In genomic region chr1:89896105-89896942, GRCh38 we compare ENCODE assay signal across 1 cellular context.
TF ChIP-seq lines count a peak whose summit lies in the region.

No MANE protein-coding gene starts in this region.

TF ChIP-seq in K562, 482 proteins besides CTCF, POLR2A, EP300 and RAD21 (continued from another document and continues in another):
- TF ChIP-seq NR2C2 (CRISPR knock-in tag; IDR thresholded peaks at IDR 0.05) (0 out of 2 replicates have a peak, but pooled peaks have one; percentile 32), NR2C2 (tag; IDR thresholded peaks at IDR 0.05) (peak; percentile 83), PREB (CRISPR knock-in tag; IDR thresholded peaks at IDR 0.05) (no peak), ZNF584 (CRISPR knock-in tag; IDR thresholded peaks at IDR 0.05; ENCODE audit: low read depth) (no peak), ZEB2 (IDR thresholded peaks at IDR 0.05) (peak; percentile 93), GABPB2 (CRISPR knock-in tag; conservative IDR thresholded peaks at IDR 0.05) (no peak), ZNF695 (CRISPR knock-in tag; IDR thresholded peaks at IDR 0.05) (no peak), CC2D1A (IDR thresholded peaks at IDR 0.05) (peak; percentile 90), ZNF175 (CRISPR knock-in tag; IDR thresholded peaks at IDR 0.05; ENCODE audit: low read depth) (peak; percentile 88), SMC3 (conservative IDR thresholded peaks at IDR 0.05; ENCODE audit: insufficient read depth, low read depth, low read length) (no peak), PHF8 (IDR thresholded peaks at IDR 0.05; ENCODE audit: borderline replicate concordance, low read length) (peak; percentile 20; the same call in 1 of the 2 replicates), FOXK2 (conservative IDR thresholded peaks at IDR 0.05 in 1 of 2, IDR thresholded peaks at IDR 0.05 in 1 of 2; ENCODE audit: low read depth in 2 of 2) (peak; percentile 30 to 73; a peak in 3 of 4 replicates), HNRNPK (IDR thresholded peaks at IDR 0.05; ENCODE audit: low read depth, low read length, poor library complexity, severe bottlenecking) (no peak), ZNF668 (CRISPR knock-in tag; IDR thresholded peaks at IDR 0.05) (no peak), NCOA1 (IDR thresholded peaks at IDR 0.05; ENCODE audit: low read depth) (peak; percentile 88; the same call in 1 of the 2 replicates), ZFX (CRISPR knock-in tag; IDR thresholded peaks at IDR 0.05) (peak; percentile 27; the same call in 1 of the 2 replicates), TSHZ1 (CRISPR knock-in tag; IDR thresholded peaks at IDR 0.05) (no peak), ZNF785 (CRISPR knock-in tag; IDR thresholded peaks at IDR 0.05) (no peak), MCM7 (IDR thresholded peaks at IDR 0.05) (no peak), ATF2 (CRISPR knock-in tag; IDR thresholded peaks at IDR 0.05) (no peak), CHD2 (IDR thresholded peaks at IDR 0.05; ENCODE audit: low read depth, low read length) (no peak), KDM1A (IDR thresholded peaks at IDR 0.05) (peak; percentile 85 to 89)
- TF ChIP-seq, protein P1, sequence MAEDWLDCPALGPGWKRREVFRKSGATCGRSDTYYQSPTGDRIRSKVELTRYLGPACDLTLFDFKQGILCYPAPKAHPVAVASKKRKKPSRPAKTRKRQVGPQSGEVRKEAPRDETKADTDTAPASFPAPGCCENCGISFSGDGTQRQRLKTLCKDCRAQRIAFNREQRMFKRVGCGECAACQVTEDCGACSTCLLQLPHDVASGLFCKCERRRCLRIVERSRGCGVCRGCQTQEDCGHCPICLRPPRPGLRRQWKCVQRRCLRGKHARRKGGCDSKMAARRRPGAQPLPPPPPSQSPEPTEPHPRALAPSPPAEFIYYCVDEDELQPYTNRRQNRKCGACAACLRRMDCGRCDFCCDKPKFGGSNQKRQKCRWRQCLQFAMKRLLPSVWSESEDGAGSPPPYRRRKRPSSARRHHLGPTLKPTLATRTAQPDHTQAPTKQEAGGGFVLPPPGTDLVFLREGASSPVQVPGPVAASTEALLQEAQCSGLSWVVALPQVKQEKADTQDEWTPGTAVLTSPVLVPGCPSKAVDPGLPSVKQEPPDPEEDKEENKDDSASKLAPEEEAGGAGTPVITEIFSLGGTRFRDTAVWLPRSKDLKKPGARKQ (CRISPR knock-in tag; IDR thresholded peaks at IDR 0.05), result no peak
- TF ChIP-seq, protein P2, sequence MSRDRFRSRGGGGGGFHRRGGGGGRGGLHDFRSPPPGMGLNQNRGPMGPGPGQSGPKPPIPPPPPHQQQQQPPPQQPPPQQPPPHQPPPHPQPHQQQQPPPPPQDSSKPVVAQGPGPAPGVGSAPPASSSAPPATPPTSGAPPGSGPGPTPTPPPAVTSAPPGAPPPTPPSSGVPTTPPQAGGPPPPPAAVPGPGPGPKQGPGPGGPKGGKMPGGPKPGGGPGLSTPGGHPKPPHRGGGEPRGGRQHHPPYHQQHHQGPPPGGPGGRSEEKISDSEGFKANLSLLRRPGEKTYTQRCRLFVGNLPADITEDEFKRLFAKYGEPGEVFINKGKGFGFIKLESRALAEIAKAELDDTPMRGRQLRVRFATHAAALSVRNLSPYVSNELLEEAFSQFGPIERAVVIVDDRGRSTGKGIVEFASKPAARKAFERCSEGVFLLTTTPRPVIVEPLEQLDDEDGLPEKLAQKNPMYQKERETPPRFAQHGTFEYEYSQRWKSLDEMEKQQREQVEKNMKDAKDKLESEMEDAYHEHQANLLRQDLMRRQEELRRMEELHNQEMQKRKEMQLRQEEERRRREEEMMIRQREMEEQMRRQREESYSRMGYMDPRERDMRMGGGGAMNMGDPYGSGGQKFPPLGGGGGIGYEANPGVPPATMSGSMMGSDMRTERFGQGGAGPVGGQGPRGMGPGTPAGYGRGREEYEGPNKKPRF (IDR thresholded peaks at IDR 0.05; ENCODE audit: low read depth, low read length), result no peak
- TF ChIP-seq, protein P3, sequence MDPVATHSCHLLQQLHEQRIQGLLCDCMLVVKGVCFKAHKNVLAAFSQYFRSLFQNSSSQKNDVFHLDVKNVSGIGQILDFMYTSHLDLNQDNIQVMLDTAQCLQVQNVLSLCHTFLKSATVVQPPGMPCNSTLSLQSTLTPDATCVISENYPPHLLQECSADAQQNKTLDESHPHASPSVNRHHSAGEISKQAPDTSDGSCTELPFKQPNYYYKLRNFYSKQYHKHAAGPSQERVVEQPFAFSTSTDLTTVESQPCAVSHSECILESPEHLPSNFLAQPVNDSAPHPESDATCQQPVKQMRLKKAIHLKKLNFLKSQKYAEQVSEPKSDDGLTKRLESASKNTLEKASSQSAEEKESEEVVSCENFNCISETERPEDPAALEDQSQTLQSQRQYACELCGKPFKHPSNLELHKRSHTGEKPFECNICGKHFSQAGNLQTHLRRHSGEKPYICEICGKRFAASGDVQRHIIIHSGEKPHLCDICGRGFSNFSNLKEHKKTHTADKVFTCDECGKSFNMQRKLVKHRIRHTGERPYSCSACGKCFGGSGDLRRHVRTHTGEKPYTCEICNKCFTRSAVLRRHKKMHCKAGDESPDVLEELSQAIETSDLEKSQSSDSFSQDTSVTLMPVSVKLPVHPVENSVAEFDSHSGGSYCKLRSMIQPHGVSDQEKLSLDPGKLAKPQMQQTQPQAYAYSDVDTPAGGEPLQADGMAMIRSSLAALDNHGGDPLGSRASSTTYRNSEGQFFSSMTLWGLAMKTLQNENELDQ (CRISPR knock-in tag; IDR thresholded peaks at IDR 0.05; ENCODE audit: borderline replicate concordance), result no peak
- TF ChIP-seq, protein P4, sequence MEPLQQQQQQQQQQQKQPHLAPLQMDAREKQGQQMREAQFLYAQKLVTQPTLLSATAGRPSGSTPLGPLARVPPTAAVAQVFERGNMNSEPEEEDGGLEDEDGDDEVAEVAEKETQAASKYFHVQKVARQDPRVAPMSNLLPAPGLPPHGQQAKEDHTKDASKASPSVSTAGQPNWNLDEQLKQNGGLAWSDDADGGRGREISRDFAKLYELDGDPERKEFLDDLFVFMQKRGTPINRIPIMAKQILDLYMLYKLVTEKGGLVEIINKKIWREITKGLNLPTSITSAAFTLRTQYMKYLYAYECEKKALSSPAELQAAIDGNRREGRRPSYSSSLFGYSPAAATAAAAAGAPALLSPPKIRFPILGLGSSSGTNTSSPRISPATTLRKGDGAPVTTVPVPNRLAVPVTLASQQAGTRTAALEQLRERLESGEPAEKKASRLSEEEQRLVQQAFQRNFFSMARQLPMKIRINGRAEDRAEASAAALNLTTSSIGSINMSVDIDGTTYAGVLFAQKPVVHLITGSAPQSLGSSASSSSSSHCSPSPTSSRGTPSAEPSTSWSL (CRISPR knock-in tag; IDR thresholded peaks at IDR 0.05; ENCODE audit: borderline replicate concordance), result no peak
- TF ChIP-seq, protein P5, sequence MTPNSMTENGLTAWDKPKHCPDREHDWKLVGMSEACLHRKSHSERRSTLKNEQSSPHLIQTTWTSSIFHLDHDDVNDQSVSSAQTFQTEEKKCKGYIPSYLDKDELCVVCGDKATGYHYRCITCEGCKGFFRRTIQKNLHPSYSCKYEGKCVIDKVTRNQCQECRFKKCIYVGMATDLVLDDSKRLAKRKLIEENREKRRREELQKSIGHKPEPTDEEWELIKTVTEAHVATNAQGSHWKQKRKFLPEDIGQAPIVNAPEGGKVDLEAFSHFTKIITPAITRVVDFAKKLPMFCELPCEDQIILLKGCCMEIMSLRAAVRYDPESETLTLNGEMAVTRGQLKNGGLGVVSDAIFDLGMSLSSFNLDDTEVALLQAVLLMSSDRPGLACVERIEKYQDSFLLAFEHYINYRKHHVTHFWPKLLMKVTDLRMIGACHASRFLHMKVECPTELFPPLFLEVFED (CRISPR knock-in tag; conservative IDR thresholded peaks at IDR 0.05), result no peak
- TF ChIP-seq, protein P6, sequence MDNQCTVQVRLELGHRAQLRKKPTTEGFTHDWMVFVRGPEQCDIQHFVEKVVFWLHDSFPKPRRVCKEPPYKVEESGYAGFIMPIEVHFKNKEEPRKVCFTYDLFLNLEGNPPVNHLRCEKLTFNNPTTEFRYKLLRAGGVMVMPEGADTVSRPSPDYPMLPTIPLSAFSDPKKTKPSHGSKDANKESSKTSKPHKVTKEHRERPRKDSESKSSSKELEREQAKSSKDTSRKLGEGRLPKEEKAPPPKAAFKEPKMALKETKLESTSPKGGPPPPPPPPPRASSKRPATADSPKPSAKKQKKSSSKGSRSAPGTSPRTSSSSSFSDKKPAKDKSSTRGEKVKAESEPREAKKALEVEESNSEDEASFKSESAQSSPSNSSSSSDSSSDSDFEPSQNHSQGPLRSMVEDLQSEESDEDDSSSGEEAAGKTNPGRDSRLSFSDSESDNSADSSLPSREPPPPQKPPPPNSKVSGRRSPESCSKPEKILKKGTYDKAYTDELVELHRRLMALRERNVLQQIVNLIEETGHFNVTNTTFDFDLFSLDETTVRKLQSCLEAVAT (IDR thresholded peaks at IDR 0.05), result peak; percentile 80 to 87; a peak in 3 of 4 replicates
- TF ChIP-seq, protein P7, sequence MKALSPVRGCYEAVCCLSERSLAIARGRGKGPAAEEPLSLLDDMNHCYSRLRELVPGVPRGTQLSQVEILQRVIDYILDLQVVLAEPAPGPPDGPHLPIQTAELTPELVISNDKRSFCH (CRISPR knock-in tag; IDR thresholded peaks at IDR 0.05), result no peak
- TF ChIP-seq, protein P7 (tag; IDR thresholded peaks at IDR 0.05), result 0 out of 2 replicates have a peak, but pooled peaks have one; percentile 68
- TF ChIP-seq, protein P8, sequence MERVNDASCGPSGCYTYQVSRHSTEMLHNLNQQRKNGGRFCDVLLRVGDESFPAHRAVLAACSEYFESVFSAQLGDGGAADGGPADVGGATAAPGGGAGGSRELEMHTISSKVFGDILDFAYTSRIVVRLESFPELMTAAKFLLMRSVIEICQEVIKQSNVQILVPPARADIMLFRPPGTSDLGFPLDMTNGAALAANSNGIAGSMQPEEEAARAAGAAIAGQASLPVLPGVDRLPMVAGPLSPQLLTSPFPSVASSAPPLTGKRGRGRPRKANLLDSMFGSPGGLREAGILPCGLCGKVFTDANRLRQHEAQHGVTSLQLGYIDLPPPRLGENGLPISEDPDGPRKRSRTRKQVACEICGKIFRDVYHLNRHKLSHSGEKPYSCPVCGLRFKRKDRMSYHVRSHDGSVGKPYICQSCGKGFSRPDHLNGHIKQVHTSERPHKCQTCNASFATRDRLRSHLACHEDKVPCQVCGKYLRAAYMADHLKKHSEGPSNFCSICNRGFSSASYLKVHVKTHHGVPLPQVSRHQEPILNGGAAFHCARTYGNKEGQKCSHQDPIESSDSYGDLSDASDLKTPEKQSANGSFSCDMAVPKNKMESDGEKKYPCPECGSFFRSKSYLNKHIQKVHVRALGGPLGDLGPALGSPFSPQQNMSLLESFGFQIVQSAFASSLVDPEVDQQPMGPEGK (CRISPR knock-in tag; IDR thresholded peaks at IDR 0.05; ENCODE audit: borderline replicate concordance), result no peak
- TF ChIP-seq, protein P9, sequence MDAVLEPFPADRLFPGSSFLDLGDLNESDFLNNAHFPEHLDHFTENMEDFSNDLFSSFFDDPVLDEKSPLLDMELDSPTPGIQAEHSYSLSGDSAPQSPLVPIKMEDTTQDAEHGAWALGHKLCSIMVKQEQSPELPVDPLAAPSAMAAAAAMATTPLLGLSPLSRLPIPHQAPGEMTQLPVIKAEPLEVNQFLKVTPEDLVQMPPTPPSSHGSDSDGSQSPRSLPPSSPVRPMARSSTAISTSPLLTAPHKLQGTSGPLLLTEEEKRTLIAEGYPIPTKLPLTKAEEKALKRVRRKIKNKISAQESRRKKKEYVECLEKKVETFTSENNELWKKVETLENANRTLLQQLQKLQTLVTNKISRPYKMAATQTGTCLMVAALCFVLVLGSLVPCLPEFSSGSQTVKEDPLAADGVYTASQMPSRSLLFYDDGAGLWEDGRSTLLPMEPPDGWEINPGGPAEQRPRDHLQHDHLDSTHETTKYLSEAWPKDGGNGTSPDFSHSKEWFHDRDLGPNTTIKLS (IDR thresholded peaks at IDR 0.05; ENCODE audit: borderline replicate concordance, low read depth), result peak; percentile 55; the same call in 1 of the 2 replicates
